17 cellular contexts compared by ENCODE assay signal in genomic region chr3:130948929-130949328, GRCh38.
"Had no signal": no experiment of that assay in that cellular context is flagged by ENCODE, and none has a peak within 500 bp of the region (broad histone marks: within the 10 kb centered on the region; RNA-seq: fewer than 3 reads in every experiment).

No MANE protein-coding gene starts in this region.

- H3K4me3 Mint-ChIP-seq: activated CD4-positive, alpha-beta memory T cell treated with anti-CD3 and anti-CD28 coated beads for 36 hours; activated naive CD8-positive, alpha-beta T cell treated with anti-CD3 and anti-CD28 coated beads for 36 hours; nephron; stimulated activated naive CD8-positive, alpha-beta T cell treated with anti-CD3 and anti-CD28 coated beads, Interleukin-15, amount 100 ng/mL, for 72 hours; T-helper 1 cell treated with Interleukin-12 subunit alpha and Interleukin-12 subunit beta and Interleukin-4 antibody, amounts not matched to agents 30 μg/mL and 1 μg/mL, for 36 hours had no signal

- ATAC-seq: left cardiac atrium; stimulated activated naive CD8-positive, alpha-beta T cell treated with anti-CD3 and anti-CD28 coated beads, Interleukin-15, amount 100 ng/mL, for 72 hours; upper lobe of right lung had no signal

- H3K9me3 Mint-ChIP-seq: stimulated activated naive CD8-positive, alpha-beta T cell treated with anti-CD3 and anti-CD28 coated beads, Interleukin-15, amount 100 ng/mL, for 72 hours had no signal

- H3K27me3 ChIP-seq: esophagus muscularis mucosa, sigmoid colon, testis, upper lobe of right lung had no signal

- H3K4me1 ChIP-seq: esophagus muscularis mucosa, prostate gland, sigmoid colon, testis, upper lobe of right lung had no signal

- DNase-seq: activated CD4-positive, alpha-beta memory T cell treated with anti-CD3 and anti-CD28 coated beads for 36 hours; activated gamma-delta T cell treated with Interleukin-2 at 50 U/mL for 16 hours; activated naive CD8-positive, alpha-beta T cell treated with anti-CD3 and anti-CD28 coated beads for 36 hours; anterior cingulate cortex; foreskin fibroblast; left cardiac atrium; occipital lobe; sigmoid colon; stimulated activated CD4-positive, alpha-beta T cell treated with anti-CD3 and anti-CD28 coated beads, Interleukin-2, amount 100 ng/mL, for 24 hours; stimulated activated naive CD8-positive, alpha-beta T cell treated with anti-CD3 and anti-CD28 coated beads, Interleukin-15, amount 100 ng/mL, for 72 hours; testis; upper lobe of right lung had no signal

- H3K9me3 ChIP-seq: prostate gland, sigmoid colon, testis, upper lobe of right lung had no signal

- H3K4me3 ChIP-seq: esophagus muscularis mucosa, lung, prostate gland, sigmoid colon, testis, upper lobe of right lung had no signal

- H3K4me1 Mint-ChIP-seq: nephron had no signal

- H3K27ac ChIP-seq: esophagus muscularis mucosa, prostate gland, sigmoid colon, testis, upper lobe of right lung had no signal

- H3K27me3 Mint-ChIP-seq: activated CD4-positive, alpha-beta memory T cell treated with anti-CD3 and anti-CD28 coated beads for 36 hours; activated naive CD8-positive, alpha-beta T cell treated with anti-CD3 and anti-CD28 coated beads for 36 hours; stimulated activated naive CD8-positive, alpha-beta T cell treated with anti-CD3 and anti-CD28 coated beads, Interleukin-15, amount 100 ng/mL, for 72 hours had no signal

- H3K27ac Mint-ChIP-seq: activated CD4-positive, alpha-beta memory T cell treated with anti-CD3 and anti-CD28 coated beads for 36 hours; activated naive CD8-positive, alpha-beta T cell treated with anti-CD3 and anti-CD28 coated beads for 36 hours; nephron; T-helper 1 cell treated with Interleukin-12 subunit alpha and Interleukin-12 subunit beta and Interleukin-4 antibody, amounts not matched to agents 30 μg/mL and 1 μg/mL, for 36 hours had no signal

- H3K36me3 ChIP-seq: prostate gland had no signal
